ENCODE assay signal across 1 cellular context in the genomic region with DNA sequence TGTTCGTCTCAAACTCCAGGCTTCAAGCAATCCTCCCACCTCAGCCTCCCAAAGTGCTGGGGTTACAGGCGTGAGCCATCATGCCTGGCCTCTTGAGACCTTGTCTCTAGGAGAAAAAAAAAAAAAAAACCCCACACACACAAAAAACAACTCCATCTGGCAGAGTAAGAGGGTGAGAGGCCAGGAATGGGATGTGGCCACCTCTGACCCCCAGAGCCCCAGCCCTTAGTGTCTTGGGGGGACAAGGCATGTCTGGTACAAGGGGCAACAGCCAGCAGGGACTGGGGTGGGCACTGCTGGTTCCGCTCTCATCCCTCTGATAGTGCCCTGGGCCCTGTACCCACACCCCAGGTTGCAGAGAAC.
TF ChIP-seq lines count a peak whose summit lies in the region.

No MANE protein-coding gene starts in this region.

TF ChIP-seq in HepG2, 621 proteins besides CTCF, POLR2A, EP300 and RAD21 (continued from another document):
- TF ChIP-seq, protein P1, sequence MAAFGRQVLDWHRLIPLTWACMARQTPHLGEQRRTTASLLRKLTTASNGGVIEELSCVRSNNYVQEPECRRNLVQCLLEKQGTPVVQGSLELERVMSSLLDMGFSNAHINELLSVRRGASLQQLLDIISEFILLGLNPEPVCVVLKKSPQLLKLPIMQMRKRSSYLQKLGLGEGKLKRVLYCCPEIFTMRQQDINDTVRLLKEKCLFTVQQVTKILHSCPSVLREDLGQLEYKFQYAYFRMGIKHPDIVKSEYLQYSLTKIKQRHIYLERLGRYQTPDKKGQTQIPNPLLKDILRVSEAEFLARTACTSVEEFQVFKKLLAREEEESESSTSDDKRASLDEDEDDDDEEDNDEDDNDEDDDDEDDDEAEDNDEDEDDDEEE (CRISPR knock-in tag; IDR thresholded peaks at IDR 0.05) = no peak
- TF ChIP-seq, protein P2, sequence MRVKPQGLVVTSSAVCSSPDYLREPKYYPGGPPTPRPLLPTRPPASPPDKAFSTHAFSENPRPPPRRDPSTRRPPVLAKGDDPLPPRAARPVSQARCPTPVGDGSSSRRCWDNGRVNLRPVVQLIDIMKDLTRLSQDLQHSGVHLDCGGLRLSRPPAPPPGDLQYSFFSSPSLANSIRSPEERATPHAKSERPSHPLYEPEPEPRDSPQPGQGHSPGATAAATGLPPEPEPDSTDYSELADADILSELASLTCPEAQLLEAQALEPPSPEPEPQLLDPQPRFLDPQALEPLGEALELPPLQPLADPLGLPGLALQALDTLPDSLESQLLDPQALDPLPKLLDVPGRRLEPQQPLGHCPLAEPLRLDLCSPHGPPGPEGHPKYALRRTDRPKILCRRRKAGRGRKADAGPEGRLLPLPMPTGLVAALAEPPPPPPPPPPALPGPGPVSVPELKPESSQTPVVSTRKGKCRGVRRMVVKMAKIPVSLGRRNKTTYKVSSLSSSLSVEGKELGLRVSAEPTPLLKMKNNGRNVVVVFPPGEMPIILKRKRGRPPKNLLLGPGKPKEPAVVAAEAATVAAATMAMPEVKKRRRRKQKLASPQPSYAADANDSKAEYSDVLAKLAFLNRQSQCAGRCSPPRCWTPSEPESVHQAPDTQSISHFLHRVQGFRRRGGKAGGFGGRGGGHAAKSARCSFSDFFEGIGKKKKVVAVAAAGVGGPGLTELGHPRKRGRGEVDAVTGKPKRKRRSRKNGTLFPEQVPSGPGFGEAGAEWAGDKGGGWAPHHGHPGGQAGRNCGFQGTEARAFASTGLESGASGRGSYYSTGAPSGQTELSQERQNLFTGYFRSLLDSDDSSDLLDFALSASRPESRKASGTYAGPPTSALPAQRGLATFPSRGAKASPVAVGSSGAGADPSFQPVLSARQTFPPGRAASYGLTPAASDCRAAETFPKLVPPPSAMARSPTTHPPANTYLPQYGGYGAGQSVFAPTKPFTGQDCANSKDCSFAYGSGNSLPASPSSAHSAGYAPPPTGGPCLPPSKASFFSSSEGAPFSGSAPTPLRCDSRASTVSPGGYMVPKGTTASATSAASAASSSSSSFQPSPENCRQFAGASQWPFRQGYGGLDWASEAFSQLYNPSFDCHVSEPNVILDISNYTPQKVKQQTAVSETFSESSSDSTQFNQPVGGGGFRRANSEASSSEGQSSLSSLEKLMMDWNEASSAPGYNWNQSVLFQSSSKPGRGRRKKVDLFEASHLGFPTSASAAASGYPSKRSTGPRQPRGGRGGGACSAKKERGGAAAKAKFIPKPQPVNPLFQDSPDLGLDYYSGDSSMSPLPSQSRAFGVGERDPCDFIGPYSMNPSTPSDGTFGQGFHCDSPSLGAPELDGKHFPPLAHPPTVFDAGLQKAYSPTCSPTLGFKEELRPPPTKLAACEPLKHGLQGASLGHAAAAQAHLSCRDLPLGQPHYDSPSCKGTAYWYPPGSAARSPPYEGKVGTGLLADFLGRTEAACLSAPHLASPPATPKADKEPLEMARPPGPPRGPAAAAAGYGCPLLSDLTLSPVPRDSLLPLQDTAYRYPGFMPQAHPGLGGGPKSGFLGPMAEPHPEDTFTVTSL (CRISPR knock-in tag; IDR thresholded peaks at IDR 0.05; ENCODE audit: borderline replicate concordance) = 0 out of 2 replicates have a peak, but pooled peaks have one; percentile 19
- TF ChIP-seq ZNF33A (CRISPR knock-in tag; IDR thresholded peaks at IDR 0.05; ENCODE audit: borderline replicate concordance) (0 out of 2 replicates have a peak, but pooled peaks have one; percentile 29), ZNF761 (CRISPR knock-in tag; conservative IDR thresholded peaks at IDR 0.05) (no peak), TOE1 (CRISPR knock-in tag; IDR thresholded peaks at IDR 0.05) (no peak), ZFP90 (CRISPR knock-in tag; IDR thresholded peaks at IDR 0.05; ENCODE audit: borderline replicate concordance) (no peak), NCOA1 (CRISPR knock-in tag; IDR thresholded peaks at IDR 0.05) (no peak), HNRNPL (IDR thresholded peaks at IDR 0.05; ENCODE audit: low read depth, low read length) (0 out of 2 replicates have a peak, but pooled peaks have one; percentile 42), ZNF562 (CRISPR knock-in tag; IDR thresholded peaks at IDR 0.05; ENCODE audit: borderline replicate concordance) (no peak), SOX13 (IDR thresholded peaks at IDR 0.05) (no peak), SOX13 (CRISPR knock-in tag; conservative IDR thresholded peaks at IDR 0.05 in 1 of 2, IDR thresholded peaks at IDR 0.05 in 1 of 2) (no peak), AGO1 (IDR thresholded peaks at IDR 0.05; ENCODE audit: low read depth, low read length, poor library complexity, severe bottlenecking) (no peak), GZF1 (CRISPR knock-in tag; IDR thresholded peaks at IDR 0.05) (no peak), CREM (IDR thresholded peaks at IDR 0.05) (no peak), CREM (CRISPR knock-in tag; IDR thresholded peaks at IDR 0.05) (no peak)
- TF ChIP-seq, protein P3, sequence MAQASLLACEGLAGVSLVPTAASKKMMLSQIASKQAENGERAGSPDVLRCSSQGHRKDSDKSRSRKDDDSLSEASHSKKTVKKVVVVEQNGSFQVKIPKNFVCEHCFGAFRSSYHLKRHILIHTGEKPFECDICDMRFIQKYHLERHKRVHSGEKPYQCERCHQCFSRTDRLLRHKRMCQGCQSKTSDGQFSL (CRISPR knock-in tag; IDR thresholded peaks at IDR 0.05) = no peak
- TF ChIP-seq, protein P4, sequence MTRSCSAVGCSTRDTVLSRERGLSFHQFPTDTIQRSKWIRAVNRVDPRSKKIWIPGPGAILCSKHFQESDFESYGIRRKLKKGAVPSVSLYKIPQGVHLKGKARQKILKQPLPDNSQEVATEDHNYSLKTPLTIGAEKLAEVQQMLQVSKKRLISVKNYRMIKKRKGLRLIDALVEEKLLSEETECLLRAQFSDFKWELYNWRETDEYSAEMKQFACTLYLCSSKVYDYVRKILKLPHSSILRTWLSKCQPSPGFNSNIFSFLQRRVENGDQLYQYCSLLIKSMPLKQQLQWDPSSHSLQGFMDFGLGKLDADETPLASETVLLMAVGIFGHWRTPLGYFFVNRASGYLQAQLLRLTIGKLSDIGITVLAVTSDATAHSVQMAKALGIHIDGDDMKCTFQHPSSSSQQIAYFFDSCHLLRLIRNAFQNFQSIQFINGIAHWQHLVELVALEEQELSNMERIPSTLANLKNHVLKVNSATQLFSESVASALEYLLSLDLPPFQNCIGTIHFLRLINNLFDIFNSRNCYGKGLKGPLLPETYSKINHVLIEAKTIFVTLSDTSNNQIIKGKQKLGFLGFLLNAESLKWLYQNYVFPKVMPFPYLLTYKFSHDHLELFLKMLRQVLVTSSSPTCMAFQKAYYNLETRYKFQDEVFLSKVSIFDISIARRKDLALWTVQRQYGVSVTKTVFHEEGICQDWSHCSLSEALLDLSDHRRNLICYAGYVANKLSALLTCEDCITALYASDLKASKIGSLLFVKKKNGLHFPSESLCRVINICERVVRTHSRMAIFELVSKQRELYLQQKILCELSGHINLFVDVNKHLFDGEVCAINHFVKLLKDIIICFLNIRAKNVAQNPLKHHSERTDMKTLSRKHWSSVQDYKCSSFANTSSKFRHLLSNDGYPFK (CRISPR knock-in tag; IDR thresholded peaks at IDR 0.05; ENCODE audit: borderline replicate concordance) = no peak
- TF ChIP-seq, protein P5, sequence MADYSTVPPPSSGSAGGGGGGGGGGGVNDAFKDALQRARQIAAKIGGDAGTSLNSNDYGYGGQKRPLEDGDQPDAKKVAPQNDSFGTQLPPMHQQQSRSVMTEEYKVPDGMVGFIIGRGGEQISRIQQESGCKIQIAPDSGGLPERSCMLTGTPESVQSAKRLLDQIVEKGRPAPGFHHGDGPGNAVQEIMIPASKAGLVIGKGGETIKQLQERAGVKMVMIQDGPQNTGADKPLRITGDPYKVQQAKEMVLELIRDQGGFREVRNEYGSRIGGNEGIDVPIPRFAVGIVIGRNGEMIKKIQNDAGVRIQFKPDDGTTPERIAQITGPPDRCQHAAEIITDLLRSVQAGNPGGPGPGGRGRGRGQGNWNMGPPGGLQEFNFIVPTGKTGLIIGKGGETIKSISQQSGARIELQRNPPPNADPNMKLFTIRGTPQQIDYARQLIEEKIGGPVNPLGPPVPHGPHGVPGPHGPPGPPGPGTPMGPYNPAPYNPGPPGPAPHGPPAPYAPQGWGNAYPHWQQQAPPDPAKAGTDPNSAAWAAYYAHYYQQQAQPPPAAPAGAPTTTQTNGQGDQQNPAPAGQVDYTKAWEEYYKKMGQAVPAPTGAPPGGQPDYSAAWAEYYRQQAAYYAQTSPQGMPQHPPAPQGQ (CRISPR knock-in tag; IDR thresholded peaks at IDR 0.05; ENCODE audit: borderline replicate concordance) = no peak
